ENCODE assay signal across 8 cellular contexts in genomic region chr1:8137406-8138244, GRCh38.
DNase-seq lines count a peak whose midpoint lies in the region; ATAC-seq and TF ChIP-seq lines count a peak whose summit lies in the region.
"Had no signal": no experiment of that assay in that cellular context is flagged by ENCODE, and none has a peak within 500 bp of the region (broad histone marks: within the 10 kb centered on the region; RNA-seq: fewer than 3 reads in every experiment).

No MANE protein-coding gene starts in this region.

- no peaks in the 10 kb centered on the region for H3K36me3 ChIP-seq in MG63
- H3K36me3 ChIP-seq in muscle layer of colon (ENCODE audit: insufficient read depth, low read length) = no peaks in the 10 kb centered on the region
- H3K36me3 ChIP-seq in vagina = no peaks in the 10 kb centered on the region

- intact Hi-C loops in vagina (cut with DNase I) = no loop called here

- DNase-seq in MG63 (peak; percentile 91), ecto neural progenitor cell (ENCODE audit: low spot score) (peak; percentile 70), vagina (ENCODE audit: extremely low spot score in 2 of 2) (no peak), midbrain (lab: John Stamatoyannopoulos, UW) (no peak)
- DNase-seq in effector memory CD8-positive, alpha-beta T cell = no peak

- H3K4me3 ChIP-seq in MG63 = no peak overlapping the region
- H3K4me3 ChIP-seq in muscle layer of colon (ENCODE audit: low read depth in 1 of 2, low read length in 2 of 2) = no peak overlapping the region
- no peak overlapping the region for H3K4me3 ChIP-seq in vagina

- H3K9me3 Mint-ChIP-seq in effector memory CD8-positive, alpha-beta T cell = no peaks in the 10 kb centered on the region

- TF ChIP-seq POLR2A in vagina (IDR thresholded peaks at IDR 0.05) = no peak

- H3K27me3 ChIP-seq in MG63 (no peaks in the 10 kb centered on the region), muscle layer of colon (ENCODE audit: control insufficient read depth in 1 of 2, insufficient read depth in 2 of 2, low read length in 2 of 2) (no peaks in the 10 kb centered on the region), vagina (no peaks in the 10 kb centered on the region)

- H3K36me3 Mint-ChIP-seq in effector memory CD8-positive, alpha-beta T cell (ENCODE audit: insufficient read depth) = peaks cover 3% of the 10 kb centered on the region

- H3K27ac ChIP-seq in muscle layer of colon (ENCODE audit: low read depth, low read length) (peak overlapping the region; percentile 24), vagina (peak overlapping the region; percentile 76)
- H3K27ac ChIP-seq: VCaP had no signal

- H3K9me3 ChIP-seq in MG63 (no peaks in the 10 kb centered on the region), muscle layer of colon (ENCODE audit: low read length) (no peaks in the 10 kb centered on the region), vagina (no peaks in the 10 kb centered on the region)

- no peak for TF ChIP-seq CTCF in vagina (IDR thresholded peaks at IDR 0.05)

- H3K27me3 Mint-ChIP-seq in effector memory CD8-positive, alpha-beta T cell = peaks cover 38 to 64% of the 10 kb centered on the region in 2 donors

- peaks cover 35% of the 10 kb centered on the region for H3K4me1 ChIP-seq in muscle layer of colon (ENCODE audit: insufficient read depth, low read length)
- H3K4me1 ChIP-seq in vagina = peaks cover 36% of the 10 kb centered on the region

- no peak overlapping the region for H3K4me3 Mint-ChIP-seq in effector memory CD8-positive, alpha-beta T cell

- H3K27ac Mint-ChIP-seq in effector memory CD8-positive, alpha-beta T cell = no peak overlapping the region

- H3K9ac ChIP-seq in muscle layer of colon (ENCODE audit: low read length) = peak overlapping the region; percentile 34

- no peak for ATAC-seq in effector memory CD8-positive, alpha-beta T cell (replicated peaks)
- ATAC-seq in HG02623 (IDR thresholded peaks at IDR 0.05; ENCODE audit: unreplicated experiment) = no peak

- peaks cover 0 to 4% of the 10 kb centered on the region in 2 donors for H3K4me1 Mint-ChIP-seq in effector memory CD8-positive, alpha-beta T cell (ENCODE audit: low read depth in 2 of 2)

Comparison
In these comparisons a context has a peak if more than half of its experiments do, and no peak if none do; other contexts are left out.
1. DNase-seq: peak in MG63 (single experiment) and ecto neural progenitor cell (single experiment); none in vagina (0 of 2), effector memory CD8-positive, alpha-beta T cell (0 of 3) and midbrain (single experiment).